Comparison of ENCODE assay signal across 21 cellular contexts in the genomic region with DNA sequence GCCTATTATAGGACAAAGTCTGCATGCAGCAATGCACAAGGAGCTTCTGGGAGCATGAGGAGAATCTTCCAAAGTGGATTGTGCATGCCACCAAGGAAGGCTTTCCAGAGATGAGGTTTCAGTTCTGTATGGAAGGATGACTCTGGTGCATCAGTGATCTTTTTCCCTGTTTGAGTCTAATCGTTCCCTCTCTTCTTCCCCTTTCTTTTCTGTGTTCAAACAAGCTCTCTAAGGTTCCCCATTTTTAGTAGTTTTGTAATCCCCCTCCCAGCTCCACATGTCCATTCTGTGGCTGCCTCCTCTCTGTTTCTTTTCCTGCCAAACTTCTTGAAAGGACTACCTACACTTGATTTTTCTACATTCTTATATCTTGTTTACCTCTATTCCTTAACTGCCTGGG. TPM values are rescaled to one million over a fixed set of nuclear protein-coding genes. Genes with fewer than 3 reads are reported as not detected.
A peak's percentile ranks its signal among the peaks of the same experiment; 100 is the strongest.
DNase-seq lines count a peak whose midpoint lies in the region; ATAC-seq and TF ChIP-seq lines count a peak whose summit lies in the region.
"Had no signal": no experiment of that assay in that cellular context is flagged by ENCODE, and none has a peak within 500 bp of the region (broad histone marks: within the 10 kb centered on the region; RNA-seq: fewer than 3 reads in every experiment).

No MANE protein-coding gene starts in this region.

- H3K4me1 ChIP-seq in right atrium auricular region = no peaks in the 10 kb centered on the region
- H3K4me1 ChIP-seq in gastroesophageal sphincter = no peaks in the 10 kb centered on the region
- peaks cover 6% of the 10 kb centered on the region for H3K4me1 ChIP-seq in upper lobe of right lung
- H3K4me1 ChIP-seq: Peyer's patch had no signal

- TF ChIP-seq CTCF in right atrium auricular region (IDR thresholded peaks at IDR 0.05) (no peak), gastroesophageal sphincter (IDR thresholded peaks at IDR 0.05) (no peak), upper lobe of right lung (IDR thresholded peaks at IDR 0.05) (no peak)

- TF ChIP-seq POLR2A in gastroesophageal sphincter (IDR thresholded peaks at IDR 0.05) = no peak

- no peaks in the 10 kb centered on the region for H3K36me3 Mint-ChIP-seq in naive thymus-derived CD8-positive, alpha-beta T cell
- H3K36me3 Mint-ChIP-seq: immature natural killer cell had no signal

- peak; percentile 53 for ATAC-seq in Right ventricle myocardium superior (ENCODE audit: poor library complexity)
- peak; percentile 19 for ATAC-seq in gastroesophageal sphincter
- peak; percentile 78 for ATAC-seq in upper lobe of right lung
- no peak for ATAC-seq in naive thymus-derived CD8-positive, alpha-beta T cell
- ATAC-seq: SK-N-SH treated with all-trans-retinoic acid at 6 μM for 48 hours had no signal

- no peak for DNase-seq in Right ventricle myocardium superior
- DNase-seq in right atrium auricular region (ENCODE audit: low spot score) = no peak
- peak; percentile 60 for DNase-seq in NOMO-1 treated with dmso at 0.1 percent for 144 hours (lab: John Stamatoyannopoulos, UW; ENCODE audit: unreplicated experiment)
- DNase-seq in upper lobe of right lung = no peak
- DNase-seq in naive thymus-derived CD8-positive, alpha-beta T cell = no peak
- no peak for DNase-seq in caudate nucleus (lab: John Stamatoyannopoulos, UW)
- no peak for DNase-seq in middle frontal gyrus (ENCODE audit: extremely low spot score, low spot score)
- DNase-seq: activated CD4-positive, alpha-beta T cell treated with anti-CD3 and anti-CD28 coated beads, Interleukin-2, amount 10 ng/mL, durations not matched to agents 7 days and 5 days; activated CD8-positive, alpha-beta memory T cell treated with anti-CD3 and anti-CD28 coated beads, Interleukin-2, amount 50 U/mL, for 4 hours; activated effector memory CD4-positive, alpha-beta T cell treated with Interleukin-2 at 50 U/mL for 16 hours; C1 segment of cervical spinal cord; dermis blood vessel endothelial cell; DMS153; immature natural killer cell; NCI-H1694 treated with DMSO at 0.1 percent for 48 hours; NCI-H748 treated with DMSO at 0.1 percent for 48 hours; occipital lobe; Peyer's patch; stimulated activated CD8-positive, alpha-beta memory T cell treated with anti-CD3 and anti-CD28 coated beads, Interleukin-4, amount 100 ng/mL, for 48 hours had no signal

- no peak for TF ChIP-seq EP300 in gastroesophageal sphincter (IDR thresholded peaks at IDR 0.05)

- no peak overlapping the region for H3K27ac Mint-ChIP-seq in naive thymus-derived CD8-positive, alpha-beta T cell
- H3K27ac Mint-ChIP-seq: activated CD4-positive, alpha-beta T cell treated with anti-CD3 and anti-CD28 coated beads, Interleukin-2, amount 10 ng/mL, durations not matched to agents 7 days and 5 days; immature natural killer cell had no signal

- intact Hi-C loops in Right ventricle myocardium superior (cut with DNase I) (no loop called here), upper lobe of right lung (cut with DNase I) (no loop called here)

- H3K27ac ChIP-seq in right atrium auricular region (no peak overlapping the region), gastroesophageal sphincter (no peak overlapping the region), upper lobe of right lung (no peak overlapping the region), caudate nucleus (ENCODE audit: low read depth, low read length) (no peak overlapping the region)
- H3K27ac ChIP-seq: Peyer's patch had no signal

- 75 to 80% methylated on average over 1 of the region's 1 CpG for WGBS in gastroesophageal sphincter (ENCODE audit: low coverage in 1 of 2), 2 donors

- no peak overlapping the region for H3K4me3 Mint-ChIP-seq in naive thymus-derived CD8-positive, alpha-beta T cell
- H3K4me3 Mint-ChIP-seq: activated CD4-positive, alpha-beta T cell treated with anti-CD3 and anti-CD28 coated beads, Interleukin-2, amount 10 ng/mL, durations not matched to agents 7 days and 5 days; immature natural killer cell had no signal

- H3K4me3 ChIP-seq in right atrium auricular region = no peak overlapping the region
- no peak overlapping the region for H3K4me3 ChIP-seq in gastroesophageal sphincter
- H3K4me3 ChIP-seq in upper lobe of right lung = no peak overlapping the region
- H3K4me3 ChIP-seq: Peyer's patch had no signal

- H3K4me1 Mint-ChIP-seq in naive thymus-derived CD8-positive, alpha-beta T cell = peaks cover 2 to 20% (median 5%) of the 10 kb centered on the region in 4 donors

- POLR2A ChIA-PET in naive thymus-derived CD8-positive, alpha-beta T cell (lab: Charles Lee) = interaction anchor here (0.5 kb wide), 1 partner anchor 26 kb away, joined by 4 read pairs; no protein-coding TSS in a partner anchor

- H3K9me3 ChIP-seq in right atrium auricular region (no peaks in the 10 kb centered on the region), gastroesophageal sphincter (no peaks in the 10 kb centered on the region), upper lobe of right lung (no peaks in the 10 kb centered on the region)
- H3K9me3 ChIP-seq: Peyer's patch had no signal

- no peaks in the 10 kb centered on the region for H3K9me3 Mint-ChIP-seq in naive thymus-derived CD8-positive, alpha-beta T cell

- H3K27me3 ChIP-seq in right atrium auricular region (no peaks in the 10 kb centered on the region), gastroesophageal sphincter (no peaks in the 10 kb centered on the region), upper lobe of right lung (no peaks in the 10 kb centered on the region)
- H3K27me3 ChIP-seq: Peyer's patch had no signal

- H3K36me3 ChIP-seq in right atrium auricular region (no peaks in the 10 kb centered on the region), gastroesophageal sphincter (no peaks in the 10 kb centered on the region), upper lobe of right lung (no peaks in the 10 kb centered on the region)
- H3K36me3 ChIP-seq: Peyer's patch had no signal

- H3K27me3 Mint-ChIP-seq in naive thymus-derived CD8-positive, alpha-beta T cell = peaks cover 0 to 5% (median 2%) of the 10 kb centered on the region in 5 donors

RNA-seq across cellular contexts. Expression of a gene that starts 43.3 kb away (rescaled TPM):
- total RNA-seq in Right ventricle myocardium superior (46.0 TPM), right atrium auricular region (10 to 100 TPM; 42.9 to 44.7 TPM), gastroesophageal sphincter (10 to 100 TPM; 51.2 to 77.3 (median 59.5) TPM), upper lobe of right lung (65.0 TPM)
- total RNA-seq in naive thymus-derived CD8-positive, alpha-beta T cell = 10 to 100 TPM; 73.6 to 83.2 TPM
- 10 to 100 TPM in 2 of 3 donors, 1 to 10 TPM in 1; 8.9 to 32.8 (median 19.4) TPM for polyA plus RNA-seq in naive thymus-derived CD8-positive, alpha-beta T cell

Comparison
In these comparisons a context has a peak if more than half of its experiments do, and no peak if none do; other contexts are left out.
1. ATAC-seq: peak in Right ventricle myocardium superior (single experiment), gastroesophageal sphincter (single experiment) and upper lobe of right lung (single experiment); none in naive thymus-derived CD8-positive, alpha-beta T cell (0 of 2).